ENCODE assay signal across 7 cellular contexts in genomic region chr14:106872619-106873446, GRCh38.
DNase-seq lines count a peak whose midpoint lies in the region; ATAC-seq, FAIRE-seq and TF ChIP-seq lines count a peak whose summit lies in the region.

No MANE protein-coding gene starts in this region.

- no peak overlapping the region for H3K4me3 ChIP-seq in foreskin fibroblast (ENCODE audit: low read depth in 1 of 2, low read length in 2 of 2)

- FAIRE-seq in H54 (lab: Jason Lieb, UNC): no peak

- TF ChIP-seq CTCF in GM13977 (IDR thresholded peaks at IDR 0.05; ENCODE audit: extremely low read depth, insufficient read depth, missing control alignments) (peak; percentile 85), foreskin fibroblast (IDR thresholded peaks at IDR 0.05; ENCODE audit: low read depth, low read length) (peak; percentile 14)

- peak; percentile 54 for DNase-seq in GM13977 (ENCODE audit: low spot score)
- DNase-seq in NOMO-1 treated with DMSO at 0.1 percent for 48 hours (lab: John Stamatoyannopoulos, UW; ENCODE audit: unreplicated experiment): peak; percentile 51
- peak; percentile 56 to 65 for DNase-seq in activated CD8-positive, alpha-beta memory T cell treated with anti-CD3 and anti-CD28 coated beads for 1 hour (ENCODE audit: extremely low read depth in 1 of 2, low read depth in 1 of 2)
- peak in 1 of 2 donors; percentile 1 for DNase-seq in foreskin fibroblast
- peak; percentile 85 to 90 for DNase-seq in stimulated activated CD4-positive, alpha-beta T cell treated with anti-CD3 and anti-CD28 coated beads, Interleukin-4, amount 100 ng/mL, for 4 hours
- DNase-seq in H54 (ENCODE audit: insufficient read length, low spot score): no peak

- no peak for TF ChIP-seq POLR2A in H54 (IDR thresholded peaks at IDR 0.05; ENCODE audit: low read depth, low read length)

- peak; percentile 44 for ATAC-seq in HG03135 (IDR thresholded peaks at IDR 0.05; ENCODE audit: unreplicated experiment)

- in situ Hi-C loops in GM13977 (cut with MboI; ENCODE audit: low pct_unique_long_range_greater_than_20kb, low sequenced_read_pairs, unreplicated experiment): no loop called here
